8 cellular contexts compared by ENCODE assay signal in genomic region chr12:19382111-19382526, GRCh38. TPM values are rescaled to one million over a fixed set of nuclear protein-coding genes. Genes with fewer than 3 reads are reported as not detected.
A peak's percentile ranks its signal among the peaks of the same experiment; 100 is the strongest.
DNase-seq lines count a peak whose midpoint lies in the region; ATAC-seq, FAIRE-seq and TF ChIP-seq lines count a peak whose summit lies in the region.

No MANE protein-coding gene starts in this region.

- no peak overlapping the region for H2AFZ ChIP-seq in osteoblast (ENCODE audit: low read length)

- H3K27ac ChIP-seq in HEK293 (ENCODE audit: extremely low read depth, low read depth, low read length) (no peak overlapping the region), osteoblast (ENCODE audit: low read depth, low read length) (peak overlapping the region; percentile 63), ovary (no peak overlapping the region)

- no peak for FAIRE-seq in D721Med (lab: Jason Lieb, UNC)

- H3K27me3 ChIP-seq in osteoblast (ENCODE audit: insufficient read depth, low read length) = no peaks in the 10 kb centered on the region
- no peaks in the 10 kb centered on the region for H3K27me3 ChIP-seq in ovary

- H3K4me1 ChIP-seq in HEK293 (ENCODE audit: control insufficient read depth, insufficient read depth, low read length) (peaks cover 4% of the 10 kb centered on the region; the same call in 1 of the 2 replicates), osteoblast (ENCODE audit: insufficient read depth, low read length) (peaks cover 10% of the 10 kb centered on the region), ovary (ENCODE audit: insufficient read depth) (no peaks in the 10 kb centered on the region)

- CTCF ChIA-PET in HEK293 (lab: Yijun Ruan, JAX) = no interaction called here

- TF ChIP-seq CTCF in HEK293 (tag by site-specific recombination; IDR thresholded peaks at IDR 0.05) (no peak), astrocyte of the cerebellum (IDR thresholded peaks at IDR 0.05; ENCODE audit: low read depth, low read length, missing control alignments) (no peak), osteoblast (IDR thresholded peaks at IDR 0.05; ENCODE audit: extremely low read depth, low read depth, low read length) (no peak), D721Med (IDR thresholded peaks at IDR 0.05; ENCODE audit: insufficient read depth, missing control alignments) (no peak), ovary (IDR thresholded peaks at IDR 0.05) (no peak)

- POLR2A ChIA-PET in HEK293 (lab: Yijun Ruan, JAX) = interaction anchor here (0.6 kb wide), 1 partner anchor 70 kb away, joined by 6 read pairs; no protein-coding TSS in a partner anchor

- H4K20me1 ChIP-seq in osteoblast (ENCODE audit: insufficient read depth, low read length) = no peaks in the 10 kb centered on the region

- no peak for TF ChIP-seq POLR2A in ovary (IDR thresholded peaks at IDR 0.05)

- in situ Hi-C loops in astrocyte of the cerebellum (cut with HindIII; ENCODE audit: low sequenced_read_pairs) = no loop called here

- DNase-seq in NCI-H2196 (lab: John Stamatoyannopoulos, UW; ENCODE audit: unreplicated experiment) (peak; percentile 59), astrocyte of the cerebellum (ENCODE audit: low read depth) (peak; percentile 55), osteoblast (ENCODE audit: insufficient read length, low spot score, missing footprints) (peak; percentile 96), NCI-H2227 treated with DMSO at 0.1 percent for 48 hours (lab: John Stamatoyannopoulos, UW) (no peak), D721Med (ENCODE audit: insufficient read length, low spot score) (no peak), ovary (no peak)

- H3K36me3 ChIP-seq in HEK293 (ENCODE audit: control insufficient read depth in 2 of 2, insufficient read depth in 1 of 2, low read length in 2 of 2) = peaks cover 5 to 11% of the 10 kb centered on the region in 2 experiments; a peak in 2 of 3 replicates
- H3K36me3 ChIP-seq in osteoblast (ENCODE audit: insufficient read depth, low read length) = no peaks in the 10 kb centered on the region
- no peaks in the 10 kb centered on the region for H3K36me3 ChIP-seq in ovary

- no peak for TF ChIP-seq EP300 in ovary (IDR thresholded peaks at IDR 0.05)

- intact Hi-C loops in ovary (cut with DNase I) = no loop called here

- H3K4me3 ChIP-seq in HEK293 (ENCODE audit: low read depth, low read length) (no peak overlapping the region), astrocyte of the cerebellum (ENCODE audit: low read depth, low read length) (no peak overlapping the region), osteoblast (ENCODE audit: insufficient read depth, low read length) (no peak overlapping the region), ovary (no peak overlapping the region)

- peak; percentile 98 for ATAC-seq in GM18519 (IDR thresholded peaks at IDR 0.05; ENCODE audit: low FRiP score, unreplicated experiment)

- 60 to 61% (median 61%) methylated on average over 4 of the region's 4 CpGs for WGBS in ovary, 3 donors

- peak overlapping the region; percentile 38 for H3K4me2 ChIP-seq in osteoblast (ENCODE audit: insufficient read depth, low read length)

- H3K79me2 ChIP-seq in osteoblast (ENCODE audit: insufficient read depth, low read length) = no peaks in the 10 kb centered on the region

- H3K9me3 ChIP-seq in HEK293 (ENCODE audit: control insufficient read depth, insufficient read depth, low read depth, low read length) = no peaks in the 10 kb centered on the region
- no peaks in the 10 kb centered on the region for H3K9me3 ChIP-seq in osteoblast (ENCODE audit: low read depth, low read length)
- no peaks in the 10 kb centered on the region for H3K9me3 ChIP-seq in ovary

TF ChIP-seq in HEK293, 187 proteins besides CTCF, POLR2A, EP300 and RAD21:
- TF ChIP-seq ZNF133 (tag by site-specific recombination; IDR thresholded peaks at IDR 0.05) = no peak
- no peak for TF ChIP-seq ZNF341 (tag by site-specific recombination; IDR thresholded peaks at IDR 0.05; ENCODE audit: low read depth)
- TF ChIP-seq TCF7L2 (IDR thresholded peaks at IDR 0.05; ENCODE audit: borderline replicate concordance, low read depth, low read length) = no peak
- no peak for TF ChIP-seq MYNN (tag by site-specific recombination; IDR thresholded peaks at IDR 0.05; ENCODE audit: borderline replicate concordance)
- TF ChIP-seq ZNF146 (tag by site-specific recombination; IDR thresholded peaks at IDR 0.05) = no peak
- TF ChIP-seq, protein P1, sequence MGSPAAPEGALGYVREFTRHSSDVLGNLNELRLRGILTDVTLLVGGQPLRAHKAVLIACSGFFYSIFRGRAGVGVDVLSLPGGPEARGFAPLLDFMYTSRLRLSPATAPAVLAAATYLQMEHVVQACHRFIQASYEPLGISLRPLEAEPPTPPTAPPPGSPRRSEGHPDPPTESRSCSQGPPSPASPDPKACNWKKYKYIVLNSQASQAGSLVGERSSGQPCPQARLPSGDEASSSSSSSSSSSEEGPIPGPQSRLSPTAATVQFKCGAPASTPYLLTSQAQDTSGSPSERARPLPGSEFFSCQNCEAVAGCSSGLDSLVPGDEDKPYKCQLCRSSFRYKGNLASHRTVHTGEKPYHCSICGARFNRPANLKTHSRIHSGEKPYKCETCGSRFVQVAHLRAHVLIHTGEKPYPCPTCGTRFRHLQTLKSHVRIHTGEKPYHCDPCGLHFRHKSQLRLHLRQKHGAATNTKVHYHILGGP (tag by site-specific recombination; IDR thresholded peaks at IDR 0.05) = 0 out of 2 replicates have a peak, but pooled peaks have one; percentile 46
- TF ChIP-seq IKZF3 (tag by site-specific recombination; IDR thresholded peaks at IDR 0.05) = no peak
- no peak for TF ChIP-seq ZNF610 (tag by site-specific recombination; IDR thresholded peaks at IDR 0.05; ENCODE audit: borderline replicate concordance)

RNA-seq across cellular contexts. Expression of gene AEBP2, which starts 57.2 kb away (rescaled TPM):
- 19.2 and 20.0 TPM in 2 replicates for total RNA-seq in osteoblast
- total RNA-seq in ovary = 10 to 100 TPM; 27.9 to 62.4 (median 51.6) TPM
- 10 to 100 TPM; 22.4 to 33.7 TPM for polyA plus RNA-seq in ovary

Comparison
In these comparisons a context has a peak if more than half of its experiments do, and no peak if none do; other contexts are left out.
1. DNase-seq: peak in NCI-H2196 (single experiment), astrocyte of the cerebellum (single experiment) and osteoblast (single experiment); none in NCI-H2227 treated with DMSO at 0.1 percent for 48 hours (single experiment), D721Med (single experiment) and ovary (0 of 5).